1 cellular context compared by ENCODE assay signal in the genomic region with DNA sequence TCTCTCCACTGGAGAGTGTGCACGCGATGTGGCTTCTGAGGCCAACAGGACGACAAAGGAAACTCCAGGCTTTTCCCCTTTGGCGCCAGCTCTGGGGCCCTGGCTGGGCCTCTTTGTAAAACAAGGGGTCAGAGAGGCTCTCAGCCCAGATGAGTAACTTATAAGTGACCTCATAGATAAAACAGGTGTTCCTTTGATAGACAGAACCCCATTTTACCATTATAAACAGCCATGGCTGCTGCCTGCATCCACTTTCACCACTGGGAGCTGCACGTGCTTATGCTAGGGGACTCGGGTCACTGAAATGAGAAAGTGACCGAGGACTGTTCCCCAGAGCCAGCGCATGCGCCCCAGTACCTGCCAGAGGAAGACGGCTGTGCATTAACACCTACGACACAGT.
TF ChIP-seq lines count a peak whose summit lies in the region.

No MANE protein-coding gene starts in this region.

TF ChIP-seq in HCT116, 20 proteins besides CTCF, POLR2A, EP300 and RAD21:
- TF ChIP-seq POLR2AphosphoS5 (IDR thresholded peaks at IDR 0.05; ENCODE audit: low read depth, low read length) (no peak), ELF1 (IDR thresholded peaks at IDR 0.05; ENCODE audit: borderline replicate concordance, low read depth) (no peak), CEBPB (IDR thresholded peaks at IDR 0.05; ENCODE audit: low read depth) (no peak)
